ENCODE assay signal across 26 cellular contexts in the genomic region with DNA sequence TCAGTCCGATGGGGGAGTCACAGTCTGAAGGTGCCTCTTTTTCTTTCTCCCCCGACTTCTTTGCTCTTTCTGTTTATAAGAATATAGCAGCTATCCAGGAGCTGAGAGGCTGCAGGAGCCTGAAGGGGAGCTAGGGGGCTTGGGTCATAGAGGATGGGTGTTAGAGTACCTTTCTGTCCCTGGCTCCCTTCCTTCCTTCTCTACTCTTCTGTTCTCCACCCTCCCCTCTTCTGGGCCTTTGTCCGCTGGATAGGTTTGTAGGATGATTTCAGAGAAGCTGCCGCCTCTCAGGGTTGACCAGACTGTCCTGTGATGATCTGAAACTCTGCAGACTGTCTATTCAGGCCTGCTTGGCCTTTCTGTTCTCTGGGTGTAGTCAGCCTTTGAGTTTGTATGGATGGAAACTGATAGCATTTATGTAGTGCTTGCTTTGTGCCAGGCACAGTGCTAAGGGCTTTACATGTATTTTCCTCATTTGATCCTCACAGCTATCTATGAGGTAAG. TPM values are rescaled to one million over a fixed set of nuclear protein-coding genes. Genes with fewer than 3 reads are reported as not detected.
DNase-seq lines count a peak whose midpoint lies in the region; ATAC-seq and TF ChIP-seq lines count a peak whose summit lies in the region.
"Had no signal": no experiment of that assay in that cellular context is flagged by ENCODE, and none has a peak within 500 bp of the region (broad histone marks: within the 10 kb centered on the region; RNA-seq: fewer than 3 reads in every experiment).

No MANE protein-coding gene starts in this region.

- intact Hi-C loops in right cardiac atrium (cut with DNase I) = no loop called here

- peak overlapping the region in 6 of 11 experiments; percentile 2 to 79 (median 69); a peak in 9 of 22 replicates for H3K27ac ChIP-seq in BLaER1 treated with 17β-estradiol and CSF1 and Interleukin-3, amounts not matched to agents 10 nM and 100 nM
- no peak overlapping the region for H3K27ac ChIP-seq in right cardiac atrium (ENCODE audit: low read length)
- H3K27ac ChIP-seq: SK-N-MC had no signal

- H3K27ac Mint-ChIP-seq in activated T-helper 17 cell treated with anti-CD3 and anti-CD28 coated beads, Interleukin-2, amount 50 U/mL, for 72 hours = peak overlapping the region; percentile 34
- peak overlapping the region; percentile 67 to 76 (median 68) for H3K27ac Mint-ChIP-seq in nephron
- H3K27ac Mint-ChIP-seq: CD4-positive, CD25-positive, alpha-beta regulatory T cell; T-helper 1 cell treated with Interleukin-12 subunit alpha and Interleukin-12 subunit beta and Interleukin-4 antibody, amounts not matched to agents 30 μg/mL and 1 μg/mL, for 36 hours had no signal

- no peaks in the 10 kb centered on the region for H3K9me3 Mint-ChIP-seq in activated T-helper 17 cell treated with anti-CD3 and anti-CD28 coated beads, Interleukin-2, amount 50 U/mL, for 72 hours
- no peaks in the 10 kb centered on the region for H3K9me3 Mint-ChIP-seq in nephron
- H3K9me3 Mint-ChIP-seq: T-helper 1 cell treated with Interleukin-12 subunit alpha and Interleukin-12 subunit beta and Interleukin-4 antibody, amounts not matched to agents 30 μg/mL and 1 μg/mL, for 36 hours had no signal

- H4K20me1 ChIP-seq in BLaER1 treated with 17β-estradiol and CSF1 and Interleukin-3, amounts not matched to agents 10 nM and 100 nM = peaks cover 0 to 25% (median 0%) of the 10 kb centered on the region in 11 experiments; a peak in 4 of 22 replicates

- peaks cover 0 to 57% (median 13%) of the 10 kb centered on the region in 11 experiments; a peak in 10 of 22 replicates for H3K36me3 ChIP-seq in BLaER1 treated with 17β-estradiol and CSF1 and Interleukin-3, amounts not matched to agents 10 nM and 100 nM
- H3K36me3 ChIP-seq: BE2C had no signal

- no peak overlapping the region for H3K4me3 ChIP-seq in BLaER1 treated with 17β-estradiol and CSF1 and Interleukin-3, amounts not matched to agents 10 nM and 100 nM
- no peak overlapping the region for H3K4me3 ChIP-seq in right cardiac atrium (ENCODE audit: low read length)
- H3K4me3 ChIP-seq: SK-N-MC had no signal

- ATAC-seq in activated T-helper 17 cell treated with anti-CD3 and anti-CD28 coated beads, Interleukin-2, amount 50 U/mL, for 72 hours (replicated peaks) = no peak
- ATAC-seq in right cardiac atrium = no peak
- no peak for ATAC-seq in GM18868 (IDR thresholded peaks at IDR 0.05; ENCODE audit: unreplicated experiment)

- peak; percentile 31 for DNase-seq in NCI-H1105 treated with DMSO at 0.1 percent for 48 hours (lab: John Stamatoyannopoulos, UW)
- no peak for DNase-seq in NCI-H1105 (lab: John Stamatoyannopoulos, UW)
- DNase-seq in right cardiac atrium = no peak
- DNase-seq in NCI-H526 treated with DMSO at 0.1 percent for 48 hours (lab: John Stamatoyannopoulos, UW) = no peak
- DNase-seq: 8988T; ACHN; CD4-positive, CD25-positive, alpha-beta regulatory T cell; GOT3; HCEC 1CT; IMR-90; KG1; MM.1S; NCI-H1436 treated with DMSO at 0.1 percent for 48 hours; NCI-H2029; NCI-H226; Right ventricle myocardium superior; RPMI8226 had no signal

- peaks cover 79% of the 10 kb centered on the region for H3K36me3 Mint-ChIP-seq in activated T-helper 17 cell treated with anti-CD3 and anti-CD28 coated beads, Interleukin-2, amount 50 U/mL, for 72 hours (ENCODE audit: low read depth)
- H3K36me3 Mint-ChIP-seq in nephron (ENCODE audit: low read depth) = peaks cover 16% of the 10 kb centered on the region
- H3K36me3 Mint-ChIP-seq: CD4-positive, CD25-positive, alpha-beta regulatory T cell had no signal

- no peak for TF ChIP-seq CTCF in nephron (IDR thresholded peaks at IDR 0.05; ENCODE audit: unreplicated experiment in 3 of 3)

- peaks cover 0 to 19% (median 0%) of the 10 kb centered on the region in 11 experiments; a peak in 4 of 22 replicates for H3K27me3 ChIP-seq in BLaER1 treated with 17β-estradiol and CSF1 and Interleukin-3, amounts not matched to agents 10 nM and 100 nM
- H3K27me3 ChIP-seq in right cardiac atrium (ENCODE audit: control insufficient read depth, insufficient read depth) = no peaks in the 10 kb centered on the region
- H3K27me3 ChIP-seq: BE2C had no signal

- H3K27me3 Mint-ChIP-seq in activated T-helper 17 cell treated with anti-CD3 and anti-CD28 coated beads, Interleukin-2, amount 50 U/mL, for 72 hours = peaks cover 25% of the 10 kb centered on the region
- peaks cover 11% of the 10 kb centered on the region for H3K27me3 Mint-ChIP-seq in nephron (ENCODE audit: low read depth)

- no peak overlapping the region for H3K4me3 Mint-ChIP-seq in activated T-helper 17 cell treated with anti-CD3 and anti-CD28 coated beads, Interleukin-2, amount 50 U/mL, for 72 hours
- peak overlapping the region in 2 of 3 experiments; percentile 57 to 65 for H3K4me3 Mint-ChIP-seq in nephron
- H3K4me3 Mint-ChIP-seq: CD4-positive, CD25-positive, alpha-beta regulatory T cell; T-helper 1 cell treated with Interleukin-12 subunit alpha and Interleukin-12 subunit beta and Interleukin-4 antibody, amounts not matched to agents 30 μg/mL and 1 μg/mL, for 36 hours had no signal

- H3K4me2 ChIP-seq in BLaER1 treated with 17β-estradiol and CSF1 and Interleukin-3, amounts not matched to agents 10 nM and 100 nM = peak overlapping the region in 9 of 11 experiments; percentile 67 to 93 (median 81); a peak in 18 of 22 replicates

- peaks cover 5% of the 10 kb centered on the region for H3K4me1 Mint-ChIP-seq in activated T-helper 17 cell treated with anti-CD3 and anti-CD28 coated beads, Interleukin-2, amount 50 U/mL, for 72 hours
- peaks cover 77% of the 10 kb centered on the region for H3K4me1 Mint-ChIP-seq in nephron
- H3K4me1 Mint-ChIP-seq: CD4-positive, CD25-positive, alpha-beta regulatory T cell had no signal

- no peaks in the 10 kb centered on the region for H3K9me3 ChIP-seq in BLaER1 treated with 17β-estradiol and CSF1 and Interleukin-3, amounts not matched to agents 10 nM and 100 nM (replicated peaks in 1 of 11)
- H3K9me3 ChIP-seq in right cardiac atrium (ENCODE audit: control insufficient read depth, low read length) = no peaks in the 10 kb centered on the region
- H3K9me3 ChIP-seq: BE2C had no signal

- peak overlapping the region in 5 of 11 experiments; percentile 5 to 59 (median 57); a peak in 10 of 22 replicates for H3K9ac ChIP-seq in BLaER1 treated with 17β-estradiol and CSF1 and Interleukin-3, amounts not matched to agents 10 nM and 100 nM

- peaks cover 45 to 89% (median 84%) of the 10 kb centered on the region in 10 experiments for H3K4me1 ChIP-seq in BLaER1 treated with 17β-estradiol and CSF1 and Interleukin-3, amounts not matched to agents 10 nM and 100 nM
- no peaks in the 10 kb centered on the region for H3K4me1 ChIP-seq in right cardiac atrium (ENCODE audit: control insufficient read depth, insufficient read depth, low read length)

- WGBS in right cardiac atrium = 67% methylated on average over 4 of the region's 4 CpGs

RNA-seq across cellular contexts. Expression of a gene that starts 26.3 kb away (rescaled TPM):
- 100 to 1,000 TPM in 1 of 2 donors, 10 to 100 TPM in 1; 38.1 to 244 TPM for total RNA-seq in activated T-helper 17 cell treated with anti-CD3 and anti-CD28 coated beads, Interleukin-2, amount 50 U/mL, for 72 hours
- 10 to 100 TPM; 14.0 to 50.3 (median 29.4) TPM for total RNA-seq in right cardiac atrium
- 29.3 TPM for polyA plus RNA-seq in right cardiac atrium
- polyA plus RNA-seq: CD4-positive, CD25-positive, alpha-beta regulatory T cell had no signal

RNA-seq across cellular contexts. Expression of a gene that starts 33.2 kb away (rescaled TPM):
- not detected for total RNA-seq in activated T-helper 17 cell treated with anti-CD3 and anti-CD28 coated beads, Interleukin-2, amount 50 U/mL, for 72 hours
- total RNA-seq in right cardiac atrium = not detected
- polyA plus RNA-seq in right cardiac atrium = not detected
- total RNA-seq: CD4-positive, CD25-positive, alpha-beta regulatory T cell; Daoy; G401; IMR-90; Right ventricle myocardium superior had no signal
- polyA plus RNA-seq: CD4-positive, CD25-positive, alpha-beta regulatory T cell; IMR-90 had no signal

RNA-seq across cellular contexts. Expression of a gene that starts 45.4 kb away (rescaled TPM):
- 10 to 100 TPM; 50.1 to 62.6 TPM for total RNA-seq in activated T-helper 17 cell treated with anti-CD3 and anti-CD28 coated beads, Interleukin-2, amount 50 U/mL, for 72 hours
- total RNA-seq in right cardiac atrium = 10 to 100 TPM; 25.9 to 35.8 (median 28.1) TPM
- polyA plus RNA-seq in right cardiac atrium = 16.0 TPM
